Comparison of ENCODE assay signal across 12 cellular contexts in the genomic region with DNA sequence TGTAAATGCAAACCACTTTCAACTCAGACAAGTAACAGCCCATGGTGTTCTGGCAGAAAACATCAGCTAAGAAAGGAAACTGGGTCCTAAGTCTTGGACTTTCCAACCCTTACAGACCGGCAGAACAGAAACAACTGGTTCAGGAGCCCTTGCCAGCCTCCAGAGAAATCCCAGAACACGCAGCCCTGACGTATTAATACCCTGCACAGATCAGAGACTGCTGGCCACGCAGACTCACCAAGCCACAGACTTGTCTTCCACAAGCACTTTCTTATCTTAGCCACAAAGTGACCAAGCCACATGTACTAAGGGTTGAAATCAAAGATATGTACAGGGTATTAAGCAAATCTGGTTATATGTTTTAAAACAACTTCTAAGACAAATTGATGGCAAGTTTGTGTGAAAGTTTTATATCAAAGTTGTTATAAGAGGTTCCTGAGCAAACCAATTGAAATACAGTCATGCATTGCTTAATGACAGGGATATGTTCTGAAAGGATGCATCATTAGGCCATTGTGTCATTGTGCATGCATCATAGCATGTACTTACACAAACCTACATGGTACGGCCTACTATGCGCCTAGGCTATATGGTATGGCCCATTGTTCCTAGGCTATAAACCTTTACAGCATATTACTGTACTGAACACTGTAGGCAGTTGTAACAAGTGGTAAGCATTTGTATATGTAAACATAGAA. TPM values are rescaled to one million over a fixed set of nuclear protein-coding genes. Genes with fewer than 3 reads are reported as not detected.
A peak's percentile ranks its signal among the peaks of the same experiment; 100 is the strongest.
DNase-seq lines count a peak whose midpoint lies in the region; ATAC-seq, FAIRE-seq and TF ChIP-seq lines count a peak whose summit lies in the region.
"Had no signal": no experiment of that assay in that cellular context is flagged by ENCODE, and none has a peak within 500 bp of the region (broad histone marks: within the 10 kb centered on the region; RNA-seq: fewer than 3 reads in every experiment).

No MANE protein-coding gene starts in this region.

- H3K27ac ChIP-seq in HepG2 (ENCODE audit: extremely low read length, insufficient read depth, low read length): no peak overlapping the region

- CTCF ChIA-PET in HepG2 (lab: Yijun Ruan, JAX; ENCODE audit: low intra/inter-chr PET ratio, low total read pairs): no interaction called here

- ATAC-seq in HepG2 (no peak), left cardiac atrium (no peak)

- WGBS in HepG2 (ENCODE audit: low lambda C conversion rate): 93% methylated on average over 6 of the region's 6 CpGs

- FAIRE-seq in HepG2 (lab: Jason Lieb, UNC): no peak
- FAIRE-seq: endometrium had no signal

- H2AFZ ChIP-seq in HepG2 (ENCODE audit: low read length): no peak overlapping the region

- DNase-seq in T-helper 1 cell: no peak
- no peak for DNase-seq in activated T-helper 1 cell treated with anti-CD3 and anti-CD28 coated beads, Interleukin-12 subunit alpha, Interleukin-12 subunit beta, Interleukin-2, Interleukin-4 antibody, amounts not matched to agents 30 ng/mL and 10 ng/mL and 1 ng/mL, durations not matched to agents 14 hours and 24 hours and 36 hours (ENCODE audit: low spot score)
- DNase-seq in foreskin fibroblast: peak; percentile 51 to 59
- no peak for DNase-seq in NCI-H226
- no peak for DNase-seq in HepG2 (ENCODE audit: low spot score)
- DNase-seq in left cardiac atrium: no peak
- DNase-seq: activated CD8-positive, alpha-beta memory T cell treated with anti-CD3 and anti-CD28 coated beads, Interleukin-2, amount 50 U/mL, for 4 hours; NCI-H446 treated with DMSO at 0.1 percent for 48 hours; retina had no signal

- POLR2A ChIA-PET in HepG2 (lab: Yijun Ruan, JAX): no interaction called here

- no peak for TF ChIP-seq CTCF in foreskin fibroblast (IDR thresholded peaks at IDR 0.05; ENCODE audit: low read depth, low read length)
- no peak for TF ChIP-seq CTCF in HepG2 (CRISPR knock-in tag; IDR thresholded peaks at IDR 0.05)

- no peaks in the 10 kb centered on the region for H3K4me1 ChIP-seq in HepG2 (ENCODE audit: insufficient read depth, low read length)

- H3K4me3 ChIP-seq in foreskin fibroblast (ENCODE audit: low read depth in 1 of 2, low read length in 2 of 2) (no peak overlapping the region), HepG2 (replicated peaks in 1 of 3; ENCODE audit: insufficient read depth in 1 of 3, low read depth in 2 of 3, low read length in 3 of 3) (no peak overlapping the region)

- TF ChIP-seq POLR2A in HepG2 (IDR thresholded peaks at IDR 0.05; ENCODE audit: insufficient read depth in 1 of 2, low read depth in 2 of 2, low read length in 2 of 2): no peak

- no peaks in the 10 kb centered on the region for H3K27me3 ChIP-seq in HepG2 (ENCODE audit: control insufficient read depth in 1 of 2, insufficient read depth in 2 of 2, low read length in 2 of 2)

- BruUV-seq in HepG2 (replicated peaks; lab: Mats Ljungman, UMichigan): no TSS peak

- H3K4me1 Mint-ChIP-seq in T-helper 1 cell treated with Interleukin-12 subunit alpha and Interleukin-12 subunit beta and Interleukin-4 antibody, amounts not matched to agents 30 μg/mL and 1 μg/mL, for 36 hours (ENCODE audit: low read depth): peaks cover 42% of the 10 kb centered on the region
- peaks cover 59% of the 10 kb centered on the region for H3K4me1 Mint-ChIP-seq in activated T-helper 1 cell treated with anti-CD3 and anti-CD28 coated beads, Interleukin-12 subunit alpha, Interleukin-12 subunit beta, Interleukin-2, Interleukin-4 antibody, amounts not matched to agents 30 ng/mL and 10 ng/mL and 1 ng/mL, durations not matched to agents 14 hours and 24 hours and 36 hours (ENCODE audit: low read depth)
- H3K4me1 Mint-ChIP-seq in stimulated activated naive CD8-positive, alpha-beta T cell treated with anti-CD3 and anti-CD28 coated beads, Interleukin-15, Interleukin-2, amounts not matched to agents 100 ng/mL and 50 ng/mL, for 24 hours (ENCODE audit: low read depth): peaks cover 65% of the 10 kb centered on the region

- H3K79me2 ChIP-seq in HepG2 (ENCODE audit: insufficient read depth, low read length): no peaks in the 10 kb centered on the region

- H3K4me2 ChIP-seq in HepG2 (ENCODE audit: low read depth, low read length): no peak overlapping the region

- H3K27ac Mint-ChIP-seq in T-helper 1 cell treated with Interleukin-12 subunit alpha and Interleukin-12 subunit beta and Interleukin-4 antibody, amounts not matched to agents 30 μg/mL and 1 μg/mL, for 36 hours: peak overlapping the region; percentile 73
- H3K27ac Mint-ChIP-seq in activated T-helper 1 cell treated with anti-CD3 and anti-CD28 coated beads, Interleukin-12 subunit alpha, Interleukin-12 subunit beta, Interleukin-2, Interleukin-4 antibody, amounts not matched to agents 30 ng/mL and 10 ng/mL and 1 ng/mL, durations not matched to agents 14 hours and 24 hours and 36 hours: peak overlapping the region; percentile 76
- H3K27ac Mint-ChIP-seq in stimulated activated naive CD8-positive, alpha-beta T cell treated with anti-CD3 and anti-CD28 coated beads, Interleukin-15, Interleukin-2, amounts not matched to agents 100 ng/mL and 50 ng/mL, for 24 hours: peak overlapping the region; percentile 95

- H3K9me3 ChIP-seq in HepG2 (ENCODE audit: low read length): no peaks in the 10 kb centered on the region

- no peak overlapping the region for H3K9ac ChIP-seq in HepG2 (ENCODE audit: insufficient read depth, low read depth, low read length)

- H3K4me3 Mint-ChIP-seq in T-helper 1 cell treated with Interleukin-12 subunit alpha and Interleukin-12 subunit beta and Interleukin-4 antibody, amounts not matched to agents 30 μg/mL and 1 μg/mL, for 36 hours: no peak overlapping the region
- no peak overlapping the region for H3K4me3 Mint-ChIP-seq in activated T-helper 1 cell treated with anti-CD3 and anti-CD28 coated beads, Interleukin-12 subunit alpha, Interleukin-12 subunit beta, Interleukin-2, Interleukin-4 antibody, amounts not matched to agents 30 ng/mL and 10 ng/mL and 1 ng/mL, durations not matched to agents 14 hours and 24 hours and 36 hours
- H3K4me3 Mint-ChIP-seq in stimulated activated naive CD8-positive, alpha-beta T cell treated with anti-CD3 and anti-CD28 coated beads, Interleukin-15, Interleukin-2, amounts not matched to agents 100 ng/mL and 50 ng/mL, for 24 hours: peak overlapping the region; percentile 5

- no peaks in the 10 kb centered on the region for H3K36me3 ChIP-seq in HepG2 (replicated peaks in 1 of 2; ENCODE audit: control insufficient read depth in 1 of 2, insufficient read depth in 2 of 2, low read length in 2 of 2)

- H3K9me3 Mint-ChIP-seq in T-helper 1 cell treated with Interleukin-12 subunit alpha and Interleukin-12 subunit beta and Interleukin-4 antibody, amounts not matched to agents 30 μg/mL and 1 μg/mL, for 36 hours: no peaks in the 10 kb centered on the region
- no peaks in the 10 kb centered on the region for H3K9me3 Mint-ChIP-seq in activated T-helper 1 cell treated with anti-CD3 and anti-CD28 coated beads, Interleukin-12 subunit alpha, Interleukin-12 subunit beta, Interleukin-2, Interleukin-4 antibody, amounts not matched to agents 30 ng/mL and 10 ng/mL and 1 ng/mL, durations not matched to agents 14 hours and 24 hours and 36 hours
- no peaks in the 10 kb centered on the region for H3K9me3 Mint-ChIP-seq in stimulated activated naive CD8-positive, alpha-beta T cell treated with anti-CD3 and anti-CD28 coated beads, Interleukin-15, Interleukin-2, amounts not matched to agents 100 ng/mL and 50 ng/mL, for 24 hours

- H3K27me3 Mint-ChIP-seq in T-helper 1 cell treated with Interleukin-12 subunit alpha and Interleukin-12 subunit beta and Interleukin-4 antibody, amounts not matched to agents 30 μg/mL and 1 μg/mL, for 36 hours (ENCODE audit: low read depth): no peaks in the 10 kb centered on the region
- H3K27me3 Mint-ChIP-seq in activated T-helper 1 cell treated with anti-CD3 and anti-CD28 coated beads, Interleukin-12 subunit alpha, Interleukin-12 subunit beta, Interleukin-2, Interleukin-4 antibody, amounts not matched to agents 30 ng/mL and 10 ng/mL and 1 ng/mL, durations not matched to agents 14 hours and 24 hours and 36 hours (ENCODE audit: insufficient read depth): no peaks in the 10 kb centered on the region
- H3K27me3 Mint-ChIP-seq in stimulated activated naive CD8-positive, alpha-beta T cell treated with anti-CD3 and anti-CD28 coated beads, Interleukin-15, Interleukin-2, amounts not matched to agents 100 ng/mL and 50 ng/mL, for 24 hours: no peaks in the 10 kb centered on the region

- in situ Hi-C loops in HepG2 (cut with HindIII; ENCODE audit: extremely low pct_ligation_motif_present, low pct_unique_long_range_greater_than_20kb): loop anchor here (25.0 kb wide), 1 partner anchor 599 kb away; no protein-coding TSS in a partner anchor

- peaks cover 4% of the 10 kb centered on the region for H3K36me3 Mint-ChIP-seq in T-helper 1 cell treated with Interleukin-12 subunit alpha and Interleukin-12 subunit beta and Interleukin-4 antibody, amounts not matched to agents 30 μg/mL and 1 μg/mL, for 36 hours (ENCODE audit: low read depth)
- peaks cover 3% of the 10 kb centered on the region for H3K36me3 Mint-ChIP-seq in activated T-helper 1 cell treated with anti-CD3 and anti-CD28 coated beads, Interleukin-12 subunit alpha, Interleukin-12 subunit beta, Interleukin-2, Interleukin-4 antibody, amounts not matched to agents 30 ng/mL and 10 ng/mL and 1 ng/mL, durations not matched to agents 14 hours and 24 hours and 36 hours (ENCODE audit: low read depth)
- H3K36me3 Mint-ChIP-seq in stimulated activated naive CD8-positive, alpha-beta T cell treated with anti-CD3 and anti-CD28 coated beads, Interleukin-15, Interleukin-2, amounts not matched to agents 100 ng/mL and 50 ng/mL, for 24 hours (ENCODE audit: low read depth): peaks cover 9% of the 10 kb centered on the region

- intact Hi-C loops in activated T-helper 1 cell treated with anti-CD3 and anti-CD28 coated beads, Interleukin-12 subunit alpha, Interleukin-12 subunit beta, Interleukin-2, Interleukin-4 antibody, amounts not matched to agents 30 ng/mL and 10 ng/mL and 1 ng/mL, durations not matched to agents 14 hours and 24 hours and 36 hours (cut with micrococcal nuclease): loop anchor here (5.0 to 10.0 kb wide), 2 partner anchors 141 to 316 kb away; no protein-coding TSS in a partner anchor
- intact Hi-C loops in HepG2 (cut with micrococcal nuclease; ENCODE audit: unreplicated experiment) (no loop called here), left cardiac atrium (cut with DNase I) (no loop called here)

- no peak for TF ChIP-seq EP300 in HepG2 (IDR thresholded peaks at IDR 0.05; ENCODE audit: low read depth in 2 of 2, low read length in 2 of 2)
- no peak for TF ChIP-seq EP300 in HepG2 (CRISPR knock-in tag; IDR thresholded peaks at IDR 0.05; ENCODE audit: borderline replicate concordance)

- H4K20me1 ChIP-seq in HepG2 (ENCODE audit: insufficient read depth, low read length): no peaks in the 10 kb centered on the region

- TF ChIP-seq RAD21 in HepG2 (CRISPR knock-in tag; IDR thresholded peaks at IDR 0.05): no peak

RNA-seq across cellular contexts. Expression of a gene that starts 36.8 kb away (rescaled TPM):
- 2.6 and 3.5 TPM in 2 replicates for total RNA-seq in activated T-helper 1 cell treated with anti-CD3 and anti-CD28 coated beads, Interleukin-12 subunit alpha, Interleukin-12 subunit beta, Interleukin-2, Interleukin-4 antibody, amounts not matched to agents 30 ng/mL and 10 ng/mL and 1 ng/mL, durations not matched to agents 14 hours and 24 hours and 36 hours
- total RNA-seq in HepG2 (2016; rRNA removed; fragmentation: Illumina TruSeq; extraction: Trizol) (12.4 and 15.7 TPM in 2 replicates), left cardiac atrium (10 to 100 TPM; 11.4 to 16.0 TPM)
- 3.3 and 4.1 TPM in 2 replicates for total RNA-seq in HepG2 (2016; cell fraction: cytosol; rRNA removed; fragmentation: Illumina TruSeq; extraction: Trizol; ENCODE audit: low read depth)
- 10.3 and 17.5 TPM in 2 replicates for total RNA-seq in HepG2 (2016; cell fraction: insoluble cytoplasmic fraction; rRNA removed; fragmentation: Illumina TruSeq; extraction: Trizol)
- total RNA-seq in HepG2 (2016; cell fraction: membrane; rRNA removed; fragmentation: Illumina TruSeq; extraction: Trizol): 5.8 and 6.0 TPM in 2 replicates
- 16.3 and 19.1 TPM in 2 replicates for total RNA-seq in HepG2 (2016; cell fraction: nucleus; rRNA removed; fragmentation: Illumina TruSeq; extraction: Trizol)
- 35.3 and 35.5 TPM in 2 replicates for polyA plus RNA-seq in HepG2 (2011; rRNA removed)
- 34.6 and 45.8 TPM in 2 replicates for polyA plus RNA-seq in HepG2 (2011; cell fraction: cytosol; rRNA removed)
- polyA plus RNA-seq in HepG2 (2011; cell fraction: nucleus; rRNA removed): 16.5 and 18.2 TPM in 2 replicates
- 26.8 and 28.2 TPM in 2 replicates for polyA plus RNA-seq in HepG2 (2012)
- 3.9 TPM in 2 replicates for polyA plus RNA-seq in HepG2 (2016; cell fraction: cytosol; fragmentation: Illumina TruSeq; extraction: Trizol; ENCODE audit: low read depth)
- 9.1 TPM in 2 replicates for polyA plus RNA-seq in HepG2 (2016; cell fraction: insoluble cytoplasmic fraction; fragmentation: Illumina TruSeq; extraction: Trizol; ENCODE audit: low read depth)
- 4.9 and 5.9 TPM in 2 replicates for polyA plus RNA-seq in HepG2 (2016; cell fraction: membrane; fragmentation: Illumina TruSeq; extraction: Trizol; ENCODE audit: low read depth)
- polyA plus RNA-seq in HepG2 (2016; cell fraction: nucleus; fragmentation: Illumina TruSeq; extraction: Trizol; ENCODE audit: insufficient read depth, low read depth): 20.7 and 21.2 TPM in 2 replicates
- polyA minus RNA-seq in HepG2 (2011; rRNA and poly(A)+ RNA removed; ENCODE audit: low replicate concordance): 41.5 and 57.7 TPM in 2 replicates
- polyA minus RNA-seq in HepG2 (2011; cell fraction: cytosol; rRNA and poly(A)+ RNA removed): 17.9 and 21.0 TPM in 2 replicates
- 28.2 and 36.6 TPM in 2 replicates for polyA minus RNA-seq in HepG2 (2011; cell fraction: nucleus; rRNA and poly(A)+ RNA removed)

RNA-seq across cellular contexts. Expression of a gene that starts 37.0 kb away (rescaled TPM):
- 21.4 and 24.8 TPM in 2 replicates for total RNA-seq in activated T-helper 1 cell treated with anti-CD3 and anti-CD28 coated beads, Interleukin-12 subunit alpha, Interleukin-12 subunit beta, Interleukin-2, Interleukin-4 antibody, amounts not matched to agents 30 ng/mL and 10 ng/mL and 1 ng/mL, durations not matched to agents 14 hours and 24 hours and 36 hours
- total RNA-seq in HepG2 (2016; rRNA removed; fragmentation: Illumina TruSeq; extraction: Trizol) (25.7 and 32.0 TPM in 2 replicates), left cardiac atrium (10 to 100 TPM; 11.0 to 13.2 TPM)
- total RNA-seq in HepG2 (2016; cell fraction: cytosol; rRNA removed; fragmentation: Illumina TruSeq; extraction: Trizol; ENCODE audit: low read depth): 5.1 and 7.6 TPM in 2 replicates
- 25.8 and 31.8 TPM in 2 replicates for total RNA-seq in HepG2 (2016; cell fraction: insoluble cytoplasmic fraction; rRNA removed; fragmentation: Illumina TruSeq; extraction: Trizol)
- 7.5 and 7.7 TPM in 2 replicates for total RNA-seq in HepG2 (2016; cell fraction: membrane; rRNA removed; fragmentation: Illumina TruSeq; extraction: Trizol)
- total RNA-seq in HepG2 (2016; cell fraction: nucleus; rRNA removed; fragmentation: Illumina TruSeq; extraction: Trizol): 20.6 and 21.9 TPM in 2 replicates
- polyA plus RNA-seq in HepG2 (2011; rRNA removed): 22.1 and 25.7 TPM in 2 replicates
- 18.1 and 18.3 TPM in 2 replicates for polyA plus RNA-seq in HepG2 (2011; cell fraction: cytosol; rRNA removed)
- polyA plus RNA-seq in HepG2 (2011; cell fraction: nucleus; rRNA removed): 14.0 and 16.9 TPM in 2 replicates
- 12.0 and 17.7 TPM in 2 replicates for polyA plus RNA-seq in HepG2 (2012)
- 2.3 and 2.6 TPM in 2 replicates for polyA plus RNA-seq in HepG2 (2016; cell fraction: cytosol; fragmentation: Illumina TruSeq; extraction: Trizol; ENCODE audit: low read depth)
- polyA plus RNA-seq in HepG2 (2016; cell fraction: insoluble cytoplasmic fraction; fragmentation: Illumina TruSeq; extraction: Trizol; ENCODE audit: low read depth): 20.8 and 23.2 TPM in 2 replicates
- polyA plus RNA-seq in HepG2 (2016; cell fraction: membrane; fragmentation: Illumina TruSeq; extraction: Trizol; ENCODE audit: low read depth): 4.0 and 4.1 TPM in 2 replicates
- 13.2 and 15.6 TPM in 2 replicates for polyA plus RNA-seq in HepG2 (2016; cell fraction: nucleus; fragmentation: Illumina TruSeq; extraction: Trizol; ENCODE audit: insufficient read depth, low read depth)
- polyA minus RNA-seq in HepG2 (2011; rRNA and poly(A)+ RNA removed; ENCODE audit: low replicate concordance): 39.5 and 56.3 TPM in 2 replicates
- polyA minus RNA-seq in HepG2 (2011; cell fraction: cytosol; rRNA and poly(A)+ RNA removed): 11.1 and 11.2 TPM in 2 replicates
- 51.2 and 57.7 TPM in 2 replicates for polyA minus RNA-seq in HepG2 (2011; cell fraction: nucleus; rRNA and poly(A)+ RNA removed)

Comparison
In these comparisons a context has a peak if more than half of its experiments do, and no peak if none do; other contexts are left out.
1. DNase-seq: peak in foreskin fibroblast (2 of 2); none in T-helper 1 cell (0 of 5), activated T-helper 1 cell treated with anti-CD3 and anti-CD28 coated beads, Interleukin-12 subunit alpha, Interleukin-12 subunit beta, Interleukin-2, Interleukin-4 antibody, amounts not matched to agents 30 ng/mL and 10 ng/mL and 1 ng/mL, durations not matched to agents 14 hours and 24 hours and 36 hours (single experiment), NCI-H226 (single experiment), HepG2 (single experiment) and left cardiac atrium (single experiment).
2. Peak in every context shown above with its lines, with median percentiles within 50 percentile points of each other: H3K27ac Mint-ChIP-seq.